3 cellular contexts compared by ENCODE assay signal in the genomic region with DNA sequence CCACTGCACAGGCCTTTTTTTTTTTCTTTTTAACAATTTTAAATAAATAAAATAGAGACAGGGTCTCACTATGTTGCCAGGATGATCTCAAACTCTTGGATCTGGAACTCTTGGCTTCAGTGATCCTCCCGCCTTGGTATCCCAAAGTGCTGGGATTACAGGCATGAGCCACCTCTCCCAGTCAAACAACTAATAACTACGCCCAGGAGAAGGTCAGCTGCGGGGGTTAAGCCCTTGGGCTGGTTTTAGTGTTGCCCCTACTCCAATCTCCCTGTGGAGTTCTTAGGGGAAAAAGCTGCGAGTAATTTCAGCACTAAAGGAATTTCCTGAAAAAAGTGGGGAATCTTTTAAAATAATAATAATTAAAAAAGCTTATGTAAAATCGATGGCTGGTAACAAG.
TF ChIP-seq lines count a peak whose summit lies in the region.

No MANE protein-coding gene starts in this region.

TF ChIP-seq in SK-N-SH, 30 proteins besides CTCF, POLR2A, EP300 and RAD21 (continued from another document):
- TF ChIP-seq, protein P1, sequence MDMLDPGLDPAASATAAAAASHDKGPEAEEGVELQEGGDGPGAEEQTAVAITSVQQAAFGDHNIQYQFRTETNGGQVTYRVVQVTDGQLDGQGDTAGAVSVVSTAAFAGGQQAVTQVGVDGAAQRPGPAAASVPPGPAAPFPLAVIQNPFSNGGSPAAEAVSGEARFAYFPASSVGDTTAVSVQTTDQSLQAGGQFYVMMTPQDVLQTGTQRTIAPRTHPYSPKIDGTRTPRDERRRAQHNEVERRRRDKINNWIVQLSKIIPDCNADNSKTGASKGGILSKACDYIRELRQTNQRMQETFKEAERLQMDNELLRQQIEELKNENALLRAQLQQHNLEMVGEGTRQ (IDR thresholded peaks at IDR 0.05; ENCODE audit: borderline replicate concordance, low read depth, low read length) = no peak
- TF ChIP-seq ELF1 (IDR thresholded peaks at IDR 0.05) (no peak), RXRA (IDR thresholded peaks at IDR 0.05; ENCODE audit: borderline replicate concordance, low read depth) (no peak), NRF1 (IDR thresholded peaks at IDR 0.05; ENCODE audit: low read depth, low read length) (no peak), SMC3 (IDR thresholded peaks at IDR 0.05; ENCODE audit: low read depth, low read length) (no peak), TAF1 (IDR thresholded peaks at IDR 0.05; ENCODE audit: borderline replicate concordance, low read depth, low read length) (no peak), POLR2AphosphoS5 (IDR thresholded peaks at IDR 0.05; ENCODE audit: low read depth, low read length) (no peak), IRF3 (IDR thresholded peaks at IDR 0.05; ENCODE audit: low read depth, low read length) (no peak), GABPA (IDR thresholded peaks at IDR 0.05; ENCODE audit: low read depth) (no peak), YY1 (IDR thresholded peaks at IDR 0.05; ENCODE audit: low read depth) (no peak), RFX5 (IDR thresholded peaks at IDR 0.05; ENCODE audit: low read length) (no peak), RCOR1 (IDR thresholded peaks at IDR 0.05; ENCODE audit: low read length) (no peak)
- TF ChIP-seq, protein P2, sequence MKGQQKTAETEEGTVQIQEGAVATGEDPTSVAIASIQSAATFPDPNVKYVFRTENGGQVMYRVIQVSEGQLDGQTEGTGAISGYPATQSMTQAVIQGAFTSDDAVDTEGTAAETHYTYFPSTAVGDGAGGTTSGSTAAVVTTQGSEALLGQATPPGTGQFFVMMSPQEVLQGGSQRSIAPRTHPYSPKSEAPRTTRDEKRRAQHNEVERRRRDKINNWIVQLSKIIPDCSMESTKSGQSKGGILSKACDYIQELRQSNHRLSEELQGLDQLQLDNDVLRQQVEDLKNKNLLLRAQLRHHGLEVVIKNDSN (IDR thresholded peaks at IDR 0.05; ENCODE audit: borderline replicate concordance, low read depth) = no peak
- TF ChIP-seq, protein P3, sequence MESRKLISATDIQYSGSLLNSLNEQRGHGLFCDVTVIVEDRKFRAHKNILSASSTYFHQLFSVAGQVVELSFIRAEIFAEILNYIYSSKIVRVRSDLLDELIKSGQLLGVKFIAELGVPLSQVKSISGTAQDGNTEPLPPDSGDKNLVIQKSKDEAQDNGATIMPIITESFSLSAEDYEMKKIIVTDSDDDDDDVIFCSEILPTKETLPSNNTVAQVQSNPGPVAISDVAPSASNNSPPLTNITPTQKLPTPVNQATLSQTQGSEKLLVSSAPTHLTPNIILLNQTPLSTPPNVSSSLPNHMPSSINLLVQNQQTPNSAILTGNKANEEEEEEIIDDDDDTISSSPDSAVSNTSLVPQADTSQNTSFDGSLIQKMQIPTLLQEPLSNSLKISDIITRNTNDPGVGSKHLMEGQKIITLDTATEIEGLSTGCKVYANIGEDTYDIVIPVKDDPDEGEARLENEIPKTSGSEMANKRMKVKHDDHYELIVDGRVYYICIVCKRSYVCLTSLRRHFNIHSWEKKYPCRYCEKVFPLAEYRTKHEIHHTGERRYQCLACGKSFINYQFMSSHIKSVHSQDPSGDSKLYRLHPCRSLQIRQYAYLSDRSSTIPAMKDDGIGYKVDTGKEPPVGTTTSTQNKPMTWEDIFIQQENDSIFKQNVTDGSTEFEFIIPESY (IDR thresholded peaks at IDR 0.05; ENCODE audit: borderline replicate concordance, low read depth) = no peak
- TF ChIP-seq, protein P4, sequence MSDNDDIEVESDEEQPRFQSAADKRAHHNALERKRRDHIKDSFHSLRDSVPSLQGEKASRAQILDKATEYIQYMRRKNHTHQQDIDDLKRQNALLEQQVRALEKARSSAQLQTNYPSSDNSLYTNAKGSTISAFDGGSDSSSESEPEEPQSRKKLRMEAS (IDR thresholded peaks at IDR 0.05; ENCODE audit: low read depth) = no peak
TF ChIP-seq in SK-N-SH: peak in this region for 0.

TF ChIP-seq in SK-N-SH treated with all-trans-retinoic acid at 6 μM for 48 hours, 23 proteins besides CTCF, POLR2A, EP300 and RAD21 (continued from another document):
- TF ChIP-seq ZNF565 (CRISPR knock-in tag; conservative IDR thresholded peaks at IDR 0.05; ENCODE audit: low read depth) = no peak
- TF ChIP-seq ISL1 (CRISPR knock-in tag; IDR thresholded peaks at IDR 0.05) = no peak
- TF ChIP-seq ZNF70 (CRISPR knock-in tag; IDR thresholded peaks at IDR 0.05) = no peak
- TF ChIP-seq, protein P5, sequence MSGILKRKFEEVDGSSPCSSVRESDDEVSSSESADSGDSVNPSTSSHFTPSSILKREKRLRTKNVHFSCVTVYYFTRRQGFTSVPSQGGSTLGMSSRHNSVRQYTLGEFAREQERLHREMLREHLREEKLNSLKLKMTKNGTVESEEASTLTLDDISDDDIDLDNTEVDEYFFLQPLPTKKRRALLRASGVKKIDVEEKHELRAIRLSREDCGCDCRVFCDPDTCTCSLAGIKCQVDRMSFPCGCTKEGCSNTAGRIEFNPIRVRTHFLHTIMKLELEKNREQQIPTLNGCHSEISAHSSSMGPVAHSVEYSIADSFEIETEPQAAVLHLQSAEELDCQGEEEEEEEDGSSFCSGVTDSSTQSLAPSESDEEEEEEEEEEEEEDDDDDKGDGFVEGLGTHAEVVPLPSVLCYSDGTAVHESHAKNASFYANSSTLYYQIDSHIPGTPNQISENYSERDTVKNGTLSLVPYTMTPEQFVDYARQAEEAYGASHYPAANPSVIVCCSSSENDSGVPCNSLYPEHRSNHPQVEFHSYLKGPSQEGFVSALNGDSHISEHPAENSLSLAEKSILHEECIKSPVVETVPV (CRISPR knock-in tag; IDR thresholded peaks at IDR 0.05) = no peak
- no peak for TF ChIP-seq TOX (CRISPR knock-in tag; IDR thresholded peaks at IDR 0.05; ENCODE audit: borderline replicate concordance)
- no peak for TF ChIP-seq POU6F1 (CRISPR knock-in tag; IDR thresholded peaks at IDR 0.05; ENCODE audit: borderline replicate concordance, low read depth)
- TF ChIP-seq CSDC2 (CRISPR knock-in tag; IDR thresholded peaks at IDR 0.05) = no peak
- no peak for TF ChIP-seq CREB5 (CRISPR knock-in tag; IDR thresholded peaks at IDR 0.05; ENCODE audit: low read depth)
- TF ChIP-seq ZNF8 (CRISPR knock-in tag; IDR thresholded peaks at IDR 0.05) = no peak
- TF ChIP-seq, protein P6, sequence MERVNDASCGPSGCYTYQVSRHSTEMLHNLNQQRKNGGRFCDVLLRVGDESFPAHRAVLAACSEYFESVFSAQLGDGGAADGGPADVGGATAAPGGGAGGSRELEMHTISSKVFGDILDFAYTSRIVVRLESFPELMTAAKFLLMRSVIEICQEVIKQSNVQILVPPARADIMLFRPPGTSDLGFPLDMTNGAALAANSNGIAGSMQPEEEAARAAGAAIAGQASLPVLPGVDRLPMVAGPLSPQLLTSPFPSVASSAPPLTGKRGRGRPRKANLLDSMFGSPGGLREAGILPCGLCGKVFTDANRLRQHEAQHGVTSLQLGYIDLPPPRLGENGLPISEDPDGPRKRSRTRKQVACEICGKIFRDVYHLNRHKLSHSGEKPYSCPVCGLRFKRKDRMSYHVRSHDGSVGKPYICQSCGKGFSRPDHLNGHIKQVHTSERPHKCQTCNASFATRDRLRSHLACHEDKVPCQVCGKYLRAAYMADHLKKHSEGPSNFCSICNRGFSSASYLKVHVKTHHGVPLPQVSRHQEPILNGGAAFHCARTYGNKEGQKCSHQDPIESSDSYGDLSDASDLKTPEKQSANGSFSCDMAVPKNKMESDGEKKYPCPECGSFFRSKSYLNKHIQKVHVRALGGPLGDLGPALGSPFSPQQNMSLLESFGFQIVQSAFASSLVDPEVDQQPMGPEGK (CRISPR knock-in tag; IDR thresholded peaks at IDR 0.05; ENCODE audit: borderline replicate concordance) = no peak
- no peak for TF ChIP-seq SNAI2 (CRISPR knock-in tag; IDR thresholded peaks at IDR 0.05)
- TF ChIP-seq ARNTL (CRISPR knock-in tag; IDR thresholded peaks at IDR 0.05; ENCODE audit: borderline replicate concordance, low read depth) = no peak
- no peak for TF ChIP-seq PPARA (CRISPR knock-in tag; IDR thresholded peaks at IDR 0.05; ENCODE audit: borderline replicate concordance)

TF ChIP-seq in HCT116, 20 proteins besides CTCF, POLR2A, EP300 and RAD21:
- TF ChIP-seq, protein P4 (IDR thresholded peaks at IDR 0.05) = no peak
- TF ChIP-seq POLR2AphosphoS5 (IDR thresholded peaks at IDR 0.05; ENCODE audit: low read depth, low read length) (no peak), SIN3A (IDR thresholded peaks at IDR 0.05; ENCODE audit: low read depth) (no peak), REST (IDR thresholded peaks at IDR 0.05; ENCODE audit: low read depth) (no peak), JUND (IDR thresholded peaks at IDR 0.05) (no peak), TCF7L2 (IDR thresholded peaks at IDR 0.05; ENCODE audit: borderline replicate concordance, extremely low read depth, insufficient read depth, insufficient read length) (no peak), CEBPB (IDR thresholded peaks at IDR 0.05; ENCODE audit: low read depth) (no peak), FOSL1 (IDR thresholded peaks at IDR 0.05; ENCODE audit: low read depth) (no peak), ZFX (IDR thresholded peaks at IDR 0.05) (no peak), YY1 (IDR thresholded peaks at IDR 0.05; ENCODE audit: extremely low read depth, insufficient replicate concordance, low read depth, low read length) (no peak)
